ENCODE assay signal across 27 cellular contexts in genomic region chr18:37659906-37660305, GRCh38.
"Had no signal": no experiment of that assay in that cellular context is flagged by ENCODE, and none has a peak within 500 bp of the region (broad histone marks: within the 10 kb centered on the region; RNA-seq: fewer than 3 reads in every experiment).

No MANE protein-coding gene starts in this region.

- H3K4me3 ChIP-seq: MG63 had no signal

- H3K4me1 Mint-ChIP-seq: activated naive CD4-positive, alpha-beta T cell treated with anti-CD3 and anti-CD28 coated beads, Interleukin-2, amount 10 ng/mL, durations not matched to agents 7 days and 5 days; activated naive CD8-positive, alpha-beta T cell treated with anti-CD3 and anti-CD28 coated beads for 36 hours; activated T-helper 17 cell treated with anti-CD3 and anti-CD28 coated beads, Interleukin-2, amount 50 U/mL, for 72 hours had no signal

- DNase-seq: activated CD4-positive, alpha-beta T cell treated with anti-CD3 and anti-CD28 coated beads for 4 hours; activated CD4-positive, alpha-beta T cell treated with anti-CD3 and anti-CD28 coated beads, Interleukin-2, amount 50 U/mL, for 4 hours; activated CD8-positive, alpha-beta memory T cell treated with anti-CD3 and anti-CD28 coated beads for 24 hours; activated gamma-delta T cell; activated naive CD4-positive, alpha-beta T cell treated with anti-CD3 and anti-CD28 coated beads, Interleukin-2, amount 10 ng/mL, durations not matched to agents 7 days and 5 days; activated naive CD8-positive, alpha-beta T cell treated with anti-CD3 and anti-CD28 coated beads for 36 hours; activated T-cell treated with anti-CD3 and anti-CD28 coated beads, Interleukin-2, amount 50 U/mL, for 4 hours; brain microvascular endothelial cell; MG63; NCI-H1105; NCI-H1436 treated with DMSO at 0.1 percent for 48 hours; NCI-H187 treated with DMSO at 0.1 percent for 48 hours; NCI-H2081 treated with DMSO at 0.1 percent for 48 hours; NCI-H446; NCI-H524 treated with DMSO at 0.1 percent for 48 hours; NCI-H774; NK-92 treated with Interleukin-12 subunit alpha and Interleukin-12 subunit beta, amount 100 ng/mL, for 24 hours; OCI-M1; RPMI8226; SK-N-SH; T-helper 1 cell; WERI-Rb-1 had no signal

- H3K27ac Mint-ChIP-seq: activated naive CD4-positive, alpha-beta T cell treated with anti-CD3 and anti-CD28 coated beads, Interleukin-2, amount 10 ng/mL, durations not matched to agents 7 days and 5 days; activated naive CD8-positive, alpha-beta T cell treated with anti-CD3 and anti-CD28 coated beads for 36 hours; activated T-helper 17 cell treated with anti-CD3 and anti-CD28 coated beads, Interleukin-2, amount 50 U/mL, for 72 hours had no signal

- H3K9me3 ChIP-seq: MG63, SK-N-SH had no signal

- H3K4me3 Mint-ChIP-seq: activated naive CD4-positive, alpha-beta T cell treated with anti-CD3 and anti-CD28 coated beads, Interleukin-2, amount 10 ng/mL, durations not matched to agents 7 days and 5 days; activated naive CD8-positive, alpha-beta T cell treated with anti-CD3 and anti-CD28 coated beads for 36 hours; activated T-cell treated with anti-CD3 and anti-CD28 coated beads, Interleukin-2, amount 50 U/mL, for 4 hours; activated T-helper 17 cell treated with anti-CD3 and anti-CD28 coated beads, Interleukin-2, amount 50 U/mL, for 72 hours had no signal

- H3K36me3 Mint-ChIP-seq: activated naive CD4-positive, alpha-beta T cell treated with anti-CD3 and anti-CD28 coated beads, Interleukin-2, amount 10 ng/mL, durations not matched to agents 7 days and 5 days; activated naive CD8-positive, alpha-beta T cell treated with anti-CD3 and anti-CD28 coated beads for 36 hours had no signal

- H3K27me3 ChIP-seq: brain microvascular endothelial cell, MG63 had no signal

- ATAC-seq: activated CD4-positive, CD25-positive, alpha-beta regulatory T cell treated with anti-CD3 and anti-CD28 coated beads, Interleukin-2, amount 50 U/mL, for 24 hours; activated T-cell treated with anti-CD3 and anti-CD28 coated beads, Interleukin-2, amount 50 U/mL, for 4 hours; activated T-helper 17 cell treated with anti-CD3 and anti-CD28 coated beads, Interleukin-2, amount 50 U/mL, for 72 hours; Panc1; Right ventricle myocardium inferior had no signal

- H3K27me3 Mint-ChIP-seq: activated naive CD4-positive, alpha-beta T cell treated with anti-CD3 and anti-CD28 coated beads, Interleukin-2, amount 10 ng/mL, durations not matched to agents 7 days and 5 days; activated naive CD8-positive, alpha-beta T cell treated with anti-CD3 and anti-CD28 coated beads for 36 hours; activated T-helper 17 cell treated with anti-CD3 and anti-CD28 coated beads, Interleukin-2, amount 50 U/mL, for 72 hours had no signal

- H3K27ac ChIP-seq: brain microvascular endothelial cell, KMS-11, WERI-Rb-1 had no signal

- H3K36me3 ChIP-seq: brain microvascular endothelial cell, MG63, WERI-Rb-1 had no signal

- H3K9me3 Mint-ChIP-seq: activated naive CD4-positive, alpha-beta T cell treated with anti-CD3 and anti-CD28 coated beads, Interleukin-2, amount 10 ng/mL, durations not matched to agents 7 days and 5 days; activated naive CD8-positive, alpha-beta T cell treated with anti-CD3 and anti-CD28 coated beads for 36 hours; activated T-cell treated with anti-CD3 and anti-CD28 coated beads, Interleukin-2, amount 50 U/mL, for 4 hours; activated T-helper 17 cell treated with anti-CD3 and anti-CD28 coated beads, Interleukin-2, amount 50 U/mL, for 72 hours had no signal
